17 cellular contexts compared by ENCODE assay signal in genomic region chr7:106597014-106597413, GRCh38.
A peak's percentile ranks its signal among the peaks of the same experiment; 100 is the strongest.
DNase-seq lines count a peak whose midpoint lies in the region; ATAC-seq, FAIRE-seq and TF ChIP-seq lines count a peak whose summit lies in the region.
"Had no signal": no experiment of that assay in that cellular context is flagged by ENCODE, and none has a peak within 500 bp of the region (broad histone marks: within the 10 kb centered on the region; RNA-seq: fewer than 3 reads in every experiment).

No MANE protein-coding gene starts in this region.

- DNase-seq in NCI-H748 (lab: John Stamatoyannopoulos, UW; ENCODE audit: unreplicated experiment), result peak; percentile 28
- no peak for DNase-seq in NCI-H748 treated with DMSO at 0.1 percent for 48 hours (lab: John Stamatoyannopoulos, UW)
- DNase-seq in GM12891 (ENCODE audit: insufficient read length, low spot score), result no peak
- peak; percentile 69 for DNase-seq in NCI-H146 treated with DMSO at 0.1 percent for 48 hours (lab: John Stamatoyannopoulos, UW; ENCODE audit: unreplicated experiment)
- DNase-seq in keratinocyte (ENCODE audit: low read depth, low spot score), result no peak
- DNase-seq: 8988T; ACHN; Calu3; CD4-positive, CD25-positive, alpha-beta regulatory T cell; KG1 had no signal

- H3K79me2 ChIP-seq in keratinocyte (ENCODE audit: control insufficient read depth, insufficient read depth, low read length), result no peaks in the 10 kb centered on the region

- H3K36me3 ChIP-seq in keratinocyte (ENCODE audit: control insufficient read depth in 2 of 2, extremely low read depth in 1 of 2, insufficient read depth in 2 of 2, low read length in 2 of 2), result no peaks in the 10 kb centered on the region
- H3K36me3 ChIP-seq: BLaER1 treated with 17β-estradiol and CSF1 and Interleukin-3, amounts not matched to agents 10 nM and 100 nM; HAP-1 had no signal

- H3K27me3 ChIP-seq in keratinocyte (ENCODE audit: control insufficient read depth, extremely low read depth, insufficient read depth, low read length), result peaks cover 3% of the 10 kb centered on the region
- H3K27me3 ChIP-seq: BLaER1 treated with 17β-estradiol and CSF1 and Interleukin-3, amounts not matched to agents 10 nM and 100 nM had no signal

- no peak overlapping the region for H3K9ac ChIP-seq in keratinocyte (ENCODE audit: control insufficient read depth, extremely low read depth, insufficient read depth, low read length)
- H3K9ac ChIP-seq: BLaER1 treated with 17β-estradiol and CSF1 and Interleukin-3, amounts not matched to agents 10 nM and 100 nM had no signal

- TF ChIP-seq POLR2A in GM12891 (IDR thresholded peaks at IDR 0.05; ENCODE audit: low read depth, low read length), result no peak

- H3K9me3 ChIP-seq in keratinocyte (ENCODE audit: control insufficient read depth, low read depth, low read length), result no peaks in the 10 kb centered on the region
- H3K9me3 ChIP-seq: HAP-1 had no signal

- H3K4me1 ChIP-seq in keratinocyte (ENCODE audit: control insufficient read depth, extremely low read depth, insufficient read depth, low read length), result peaks cover 10% of the 10 kb centered on the region

- TF ChIP-seq CTCF in keratinocyte (optimal IDR thresholded peaks at IDR 0.05 in 1 of 3, IDR thresholded peaks at IDR 0.05 in 1 of 3, conservative IDR thresholded peaks at IDR 0.05 in 1 of 3; ENCODE audit: extremely low read depth in 1 of 3, insufficient read depth in 2 of 3, low read length in 3 of 3), result no peak

- ATAC-seq in HG02763 (IDR thresholded peaks at IDR 0.05; ENCODE audit: unreplicated experiment) (no peak), HG02884 (IDR thresholded peaks at IDR 0.05; ENCODE audit: unreplicated experiment) (no peak), GM19395 (IDR thresholded peaks at IDR 0.05; ENCODE audit: unreplicated experiment) (no peak)

- H3K4me3 ChIP-seq in keratinocyte (ENCODE audit: control insufficient read depth in 2 of 3, extremely low read depth in 1 of 3, insufficient read depth in 2 of 3, low read depth in 1 of 3, low read length in 3 of 3), result no peak overlapping the region
- H3K4me3 ChIP-seq: BLaER1 treated with 17β-estradiol and CSF1 and Interleukin-3, amounts not matched to agents 10 nM and 100 nM; HAP-1 had no signal

- peak overlapping the region; percentile 17 for H2AFZ ChIP-seq in keratinocyte (ENCODE audit: control insufficient read depth, low read length)

- FAIRE-seq in GM12891 (lab: Jason Lieb, UNC) (peak; percentile 20), keratinocyte (lab: Jason Lieb, UNC) (no peak)
- FAIRE-seq: GM19239, H1 had no signal

- H3K9me1 ChIP-seq in keratinocyte (ENCODE audit: control insufficient read depth, extremely low read depth, insufficient read depth, low read length), result peaks cover 4% of the 10 kb centered on the region

- dilution Hi-C loops in keratinocyte (cut with MboI; ENCODE audit: extremely low pct_ligation_motif_present, low sequenced_read_pairs), result no loop called here

- no peak overlapping the region for H3K4me2 ChIP-seq in keratinocyte (ENCODE audit: control insufficient read depth, extremely low read depth, insufficient read depth, low read depth, low read length)
- H3K4me2 ChIP-seq: BLaER1 treated with 17β-estradiol and CSF1 and Interleukin-3, amounts not matched to agents 10 nM and 100 nM had no signal

- H3K27ac ChIP-seq in keratinocyte (ENCODE audit: control insufficient read depth, insufficient read depth, low read length), result no peak overlapping the region
- H3K27ac ChIP-seq: BLaER1 treated with 17β-estradiol and CSF1 and Interleukin-3, amounts not matched to agents 10 nM and 100 nM had no signal

- no peaks in the 10 kb centered on the region for H4K20me1 ChIP-seq in keratinocyte (ENCODE audit: control insufficient read depth, extremely low read depth, insufficient read depth, low read length)
- H4K20me1 ChIP-seq: BLaER1 treated with 17β-estradiol and CSF1 and Interleukin-3, amounts not matched to agents 10 nM and 100 nM had no signal

TF ChIP-seq in GM12891, 5 proteins besides CTCF, POLR2A, EP300 and RAD21:
- TF ChIP-seq POU2F2 (IDR thresholded peaks at IDR 0.05; ENCODE audit: low read depth, low read length), result no peak
- no peak for TF ChIP-seq SPI1 (IDR thresholded peaks at IDR 0.05; ENCODE audit: low read depth, low read length)
- no peak for TF ChIP-seq POLR2AphosphoS5 (IDR thresholded peaks at IDR 0.05; ENCODE audit: low read depth, low read length)
- no peak for TF ChIP-seq PAX5 (IDR thresholded peaks at IDR 0.05; ENCODE audit: insufficient read depth, low read length, severe bottlenecking)
- no peak for TF ChIP-seq TAF1 (IDR thresholded peaks at IDR 0.05; ENCODE audit: low read depth, low read length)

Comparison
In these comparisons a context has a peak if more than half of its experiments do, and no peak if none do; other contexts are left out.
1. DNase-seq: peak in NCI-H748 (single experiment) and NCI-H146 treated with DMSO at 0.1 percent for 48 hours (single experiment); none in NCI-H748 treated with DMSO at 0.1 percent for 48 hours (single experiment), GM12891 (single experiment) and keratinocyte (single experiment).